ENCODE assay signal across 13 cellular contexts in genomic region chr12:107514887-107515445, GRCh38.
A peak's percentile ranks its signal among the peaks of the same experiment; 100 is the strongest.
DNase-seq lines count a peak whose midpoint lies in the region; ATAC-seq and TF ChIP-seq lines count a peak whose summit lies in the region.
"Had no signal": no experiment of that assay in that cellular context is flagged by ENCODE, and none has a peak within 500 bp of the region (broad histone marks: within the 10 kb centered on the region; RNA-seq: fewer than 3 reads in every experiment).

No MANE protein-coding gene starts in this region.

- peaks cover 0 to 5% (median 0%) of the 10 kb centered on the region in 5 experiments for H3K9me3 Mint-ChIP-seq in brain

- TF ChIP-seq CTCF in brain (conservative IDR thresholded peaks at IDR 0.05), result no peak
- TF ChIP-seq CTCF in upper lobe of right lung (IDR thresholded peaks at IDR 0.05), result no peak
- no peak for TF ChIP-seq CTCF in colonic mucosa (IDR thresholded peaks at IDR 0.05)

- ATAC-seq in Right ventricle myocardium inferior (peak; percentile 85), upper lobe of right lung (peak; percentile 53), GM18520 (IDR thresholded peaks at IDR 0.05; ENCODE audit: unreplicated experiment) (no peak)

- H3K9me3 ChIP-seq in upper lobe of right lung, result no peaks in the 10 kb centered on the region
- no peaks in the 10 kb centered on the region for H3K9me3 ChIP-seq in colonic mucosa
- H3K9me3 ChIP-seq: spleen had no signal

- no peaks in the 10 kb centered on the region for H3K27me3 ChIP-seq in upper lobe of right lung
- H3K27me3 ChIP-seq in colonic mucosa, result no peaks in the 10 kb centered on the region
- H3K27me3 ChIP-seq: spleen had no signal

- intact Hi-C loops in Right ventricle myocardium inferior (cut with DNase I), result no loop called here
- intact Hi-C loops in cardiac septum (cut with DNase I), result no loop called here
- intact Hi-C loops in upper lobe of right lung (cut with DNase I), result no loop called here
- intact Hi-C loops in colonic mucosa (cut with DNase I), result no loop called here

- DNase-seq in Right ventricle myocardium inferior (ENCODE audit: missing footprints) (no peak), cardiac septum (ENCODE audit: low spot score) (no peak), iris pigment epithelial cell (ENCODE audit: low read depth) (peak; percentile 89), upper lobe of right lung (no peak), OCI-M2 (lab: John Stamatoyannopoulos, UW; ENCODE audit: unreplicated experiment) (no peak), colonic mucosa (no peak)
- DNase-seq: activated T-cell treated with anti-CD3 and anti-CD28 coated beads for 4 hours; NCI-H446; spleen; stimulated activated naive CD4-positive, alpha-beta T cell treated with Interleukin-2 at 50 U/mL for 16 hours had no signal

- H3K4me3 ChIP-seq in upper lobe of right lung, result no peak overlapping the region
- H3K4me3 ChIP-seq in colonic mucosa, result no peak overlapping the region
- H3K4me3 ChIP-seq: spleen had no signal

- no peaks in the 10 kb centered on the region for H3K36me3 Mint-ChIP-seq in brain

- H3K36me3 ChIP-seq in upper lobe of right lung, result no peaks in the 10 kb centered on the region
- no peaks in the 10 kb centered on the region for H3K36me3 ChIP-seq in colonic mucosa
- H3K36me3 ChIP-seq: spleen had no signal

- H3K4me1 Mint-ChIP-seq in brain, result peaks cover 23% of the 10 kb centered on the region

- H3K4me3 Mint-ChIP-seq in brain, result no peak overlapping the region
- H3K4me3 Mint-ChIP-seq: CD4-positive, CD25-positive, alpha-beta regulatory T cell had no signal

- H3K4me1 ChIP-seq in upper lobe of right lung, result no peaks in the 10 kb centered on the region
- H3K4me1 ChIP-seq in colonic mucosa, result no peaks in the 10 kb centered on the region
- H3K4me1 ChIP-seq: spleen had no signal

- peak overlapping the region in 3 of 5 experiments; percentile 72 to 96 (median 92) for H3K27ac Mint-ChIP-seq in brain

- H3K27me3 Mint-ChIP-seq in brain, result peaks cover 17% of the 10 kb centered on the region
- H3K27me3 Mint-ChIP-seq: CD4-positive, CD25-positive, alpha-beta regulatory T cell had no signal

- H3K27ac ChIP-seq in upper lobe of right lung, result no peak overlapping the region
- H3K27ac ChIP-seq in colonic mucosa, result no peak overlapping the region
- H3K27ac ChIP-seq: spleen had no signal

- no peak overlapping the region for H3K9ac ChIP-seq in colonic mucosa (ENCODE audit: low read depth in 2 of 2, low read length in 2 of 2)
